18 cellular contexts compared by ENCODE assay signal in genomic region chr2:193371200-193371599, GRCh38.
"Had no signal": no experiment of that assay in that cellular context is flagged by ENCODE, and none has a peak within 500 bp of the region (broad histone marks: within the 10 kb centered on the region; RNA-seq: fewer than 3 reads in every experiment).

No MANE protein-coding gene starts in this region.

- H3K79me2 ChIP-seq: parathyroid adenoma had no signal

- H3K9me3 ChIP-seq: thoracic aorta, vagina had no signal

- DNase-seq: activated CD4-positive, alpha-beta memory T cell treated with anti-CD3 and anti-CD28 coated beads for 36 hours; activated CD4-positive, alpha-beta T cell treated with anti-CD3 and anti-CD28 coated beads for 48 hours; activated naive CD4-positive, alpha-beta T cell treated with anti-CD3 and anti-CD28 coated beads for 36 hours; activated naive CD8-positive, alpha-beta T cell treated with anti-CD3 and anti-CD28 coated beads, Interleukin-2, amount 10 ng/mL, durations not matched to agents 7 days and 5 days; activated T-cell treated with anti-CD3 and anti-CD28 coated beads, Interleukin-2, amount 50 U/mL, for 48 hours; amniotic stem cell; foreskin keratinocyte; nucleus accumbens; stimulated activated CD4-positive, alpha-beta T cell treated with anti-CD3 and anti-CD28 coated beads, Interleukin-4, amount 100 ng/mL, for 1 hour; stimulated activated naive CD4-positive, alpha-beta T cell treated with Interleukin-2 at 50 U/mL for 16 hours; T1000 had no signal

- H3K36me3 ChIP-seq: thoracic aorta, vagina had no signal

- H3K9ac ChIP-seq: parathyroid adenoma had no signal

- H3K4me3 ChIP-seq: coronary artery, thoracic aorta, vagina had no signal

- H2AFZ ChIP-seq: parathyroid adenoma had no signal

- H3K27ac ChIP-seq: coronary artery, epithelial cell of prostate, foreskin keratinocyte, parathyroid adenoma, thoracic aorta, vagina had no signal

- H3K27me3 ChIP-seq: foreskin keratinocyte, vagina had no signal

- ATAC-seq: foreskin keratinocyte; natural killer cell treated with Interleukin-12 subunit alpha and Interleukin-12 subunit beta and Interleukin-15 and Interleukin-18, amount 100 ng/mL, for 72 hours; sciatic nerve had no signal

- H3K4me1 ChIP-seq: foreskin keratinocyte, parathyroid adenoma, vagina had no signal
